Comparison of ENCODE assay signal across 16 cellular contexts in the genomic region with DNA sequence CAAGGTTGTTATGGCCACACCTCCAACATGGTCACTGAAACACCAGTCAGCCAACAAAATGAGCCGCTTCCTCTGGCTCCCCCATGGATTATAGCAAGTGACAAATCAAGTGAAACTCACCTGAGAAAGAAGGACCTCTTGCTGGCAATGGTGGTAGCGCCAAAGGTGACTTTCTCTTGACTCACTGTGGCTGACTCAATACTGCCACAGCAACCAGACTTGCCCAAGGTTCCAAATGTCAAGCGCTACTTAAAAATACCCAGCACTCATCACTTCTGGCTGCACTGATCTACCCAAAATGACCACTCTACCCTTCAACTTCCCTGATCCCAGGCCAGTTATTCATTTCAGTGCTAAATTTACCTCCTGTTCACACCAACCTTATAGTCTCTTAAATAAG.
DNase-seq lines count a peak whose midpoint lies in the region; ATAC-seq, FAIRE-seq and TF ChIP-seq lines count a peak whose summit lies in the region.
"Had no signal": no experiment of that assay in that cellular context is flagged by ENCODE, and none has a peak within 500 bp of the region (broad histone marks: within the 10 kb centered on the region; RNA-seq: fewer than 3 reads in every experiment).

No MANE protein-coding gene starts in this region.

- TF ChIP-seq POLR2A in ovary (IDR thresholded peaks at IDR 0.05): no peak

- H3K4me1 Mint-ChIP-seq in activated naive CD4-positive, alpha-beta T cell treated with anti-CD3 and anti-CD28 coated beads for 36 hours (ENCODE audit: low read depth): peaks cover 41% of the 10 kb centered on the region
- H3K4me1 Mint-ChIP-seq in activated T-cell treated with anti-CD3 and anti-CD28 coated beads, Interleukin-2, amount 50 U/mL, for 72 hours (ENCODE audit: low read depth): peaks cover 64% of the 10 kb centered on the region
- peaks cover 6% of the 10 kb centered on the region for H3K4me1 Mint-ChIP-seq in stimulated activated memory B cell treated with anti-CD40 and anti-IgM and Interleukin-4, amounts not matched to agents 10 μg/mL and 1 μg/mL and 100 μg/mL, for 72 hours

- no peak overlapping the region for H3K4me2 ChIP-seq in keratinocyte (ENCODE audit: control insufficient read depth, extremely low read depth, insufficient read depth, low read depth, low read length)

- dilution Hi-C loops in keratinocyte (cut with MboI; ENCODE audit: extremely low pct_ligation_motif_present, low sequenced_read_pairs): no loop called here

- intact Hi-C loops in activated naive CD4-positive, alpha-beta T cell treated with anti-CD3 and anti-CD28 coated beads for 36 hours (cut with micrococcal nuclease): loop anchor here (1.0 to 2.0 kb wide), 6 partner anchors 16 to 69 kb away; no protein-coding TSS in a partner anchor
- intact Hi-C loops in A673 (cut with micrococcal nuclease; ENCODE audit: unreplicated experiment): no loop called here
- intact Hi-C loops in ovary (cut with DNase I): no loop called here

- H3K9me1 ChIP-seq in keratinocyte (ENCODE audit: control insufficient read depth, extremely low read depth, insufficient read depth, low read length): no peaks in the 10 kb centered on the region

- H3K36me3 ChIP-seq in keratinocyte (ENCODE audit: control insufficient read depth in 2 of 2, extremely low read depth in 1 of 2, insufficient read depth in 2 of 2, low read length in 2 of 2): no peaks in the 10 kb centered on the region
- no peaks in the 10 kb centered on the region for H3K36me3 ChIP-seq in A673 (ENCODE audit: insufficient read depth, low read length, poor library complexity, severe bottlenecking)
- H3K36me3 ChIP-seq in ovary: no peaks in the 10 kb centered on the region
- H3K36me3 ChIP-seq: adrenal gland, sigmoid colon, SJSA1 had no signal

- no peak overlapping the region for H2AFZ ChIP-seq in keratinocyte (ENCODE audit: control insufficient read depth, low read length)

- no peak for TF ChIP-seq EP300 in ovary (IDR thresholded peaks at IDR 0.05)

- peak; percentile 82 for FAIRE-seq in keratinocyte (lab: Jason Lieb, UNC)
- FAIRE-seq: endothelial cell of umbilical vein, H1 had no signal

- 97 to 99% (median 98%) methylated on average over 3 of the region's 3 CpGs for WGBS in ovary, 3 donors

- no peak overlapping the region for H3K4me3 Mint-ChIP-seq in activated naive CD4-positive, alpha-beta T cell treated with anti-CD3 and anti-CD28 coated beads for 36 hours
- H3K4me3 Mint-ChIP-seq in activated T-cell treated with anti-CD3 and anti-CD28 coated beads, Interleukin-2, amount 50 U/mL, for 72 hours: peak overlapping the region; percentile 12 to 20
- no peak overlapping the region for H3K4me3 Mint-ChIP-seq in stimulated activated memory B cell treated with anti-CD40 and anti-IgM and Interleukin-4, amounts not matched to agents 10 μg/mL and 1 μg/mL and 100 μg/mL, for 72 hours

- H3K9ac ChIP-seq in keratinocyte (ENCODE audit: control insufficient read depth, extremely low read depth, insufficient read depth, low read length): no peak overlapping the region

- H3K27ac Mint-ChIP-seq in activated naive CD4-positive, alpha-beta T cell treated with anti-CD3 and anti-CD28 coated beads for 36 hours: peak overlapping the region; percentile 9
- H3K27ac Mint-ChIP-seq in activated T-cell treated with anti-CD3 and anti-CD28 coated beads, Interleukin-2, amount 50 U/mL, for 72 hours: peak overlapping the region; percentile 27
- H3K27ac Mint-ChIP-seq in stimulated activated memory B cell treated with anti-CD40 and anti-IgM and Interleukin-4, amounts not matched to agents 10 μg/mL and 1 μg/mL and 100 μg/mL, for 72 hours: no peak overlapping the region

- no peaks in the 10 kb centered on the region for H3K79me2 ChIP-seq in keratinocyte (ENCODE audit: control insufficient read depth, insufficient read depth, low read length)

- TF ChIP-seq CTCF in keratinocyte (optimal IDR thresholded peaks at IDR 0.05 in 1 of 3, IDR thresholded peaks at IDR 0.05 in 1 of 3, conservative IDR thresholded peaks at IDR 0.05 in 1 of 3; ENCODE audit: extremely low read depth in 1 of 3, insufficient read depth in 2 of 3, low read length in 3 of 3) (peak in 2 of 3 experiments; percentile 16 to 30), A673 (conservative IDR thresholded peaks at IDR 0.05; ENCODE audit: low read depth, low read length) (no peak), ovary (IDR thresholded peaks at IDR 0.05) (no peak)

- H3K9me3 ChIP-seq in keratinocyte (ENCODE audit: control insufficient read depth, low read depth, low read length) (no peaks in the 10 kb centered on the region), A673 (ENCODE audit: low read depth, low read length, poor library complexity, severe bottlenecking) (no peaks in the 10 kb centered on the region), ovary (no peaks in the 10 kb centered on the region)
- H3K9me3 ChIP-seq: adrenal gland, Caco-2, sigmoid colon, SJSA1 had no signal

- H3K27ac ChIP-seq in keratinocyte (ENCODE audit: control insufficient read depth, insufficient read depth, low read length): no peak overlapping the region
- H3K27ac ChIP-seq in A673 (ENCODE audit: low read depth, low read length, poor library complexity, severe bottlenecking): no peak overlapping the region
- H3K27ac ChIP-seq in ovary: no peak overlapping the region
- H3K27ac ChIP-seq: adrenal gland, sigmoid colon, SJSA1 had no signal

- H4K20me1 ChIP-seq in keratinocyte (ENCODE audit: control insufficient read depth, extremely low read depth, insufficient read depth, low read length): no peaks in the 10 kb centered on the region

- CTCF ChIA-PET in activated naive CD4-positive, alpha-beta T cell treated with anti-CD3 and anti-CD28 coated beads for 36 hours (lab: Charles Lee): interaction anchor here (0.6 to 1.4 kb wide), 3 partner anchors 9 to 39 kb away, joined by 3 to 5 read pairs (median 4); no protein-coding TSS in a partner anchor
- CTCF ChIA-PET in A673 (lab: Charles Lee): no interaction called here

- H3K4me1 ChIP-seq in keratinocyte (ENCODE audit: control insufficient read depth, extremely low read depth, insufficient read depth, low read length) (peaks cover 23% of the 10 kb centered on the region), A673 (ENCODE audit: insufficient read depth, low read length, poor library complexity, severe bottlenecking) (no peaks in the 10 kb centered on the region), ovary (ENCODE audit: insufficient read depth) (no peaks in the 10 kb centered on the region)
- H3K4me1 ChIP-seq: adrenal gland had no signal

- ATAC-seq in activated T-cell treated with anti-CD3 and anti-CD28 coated beads, Interleukin-2, amount 50 U/mL, for 72 hours (replicated peaks in 1 of 2): peak; percentile 97
- peak; percentile 56 for ATAC-seq in stimulated activated memory B cell treated with anti-CD40 and anti-IgM and Interleukin-4, amounts not matched to agents 10 μg/mL and 1 μg/mL and 100 μg/mL, for 72 hours

- H3K27me3 ChIP-seq in keratinocyte (ENCODE audit: control insufficient read depth, extremely low read depth, insufficient read depth, low read length) (no peaks in the 10 kb centered on the region), A673 (replicated peaks; ENCODE audit: insufficient read depth, low read depth, low read length, poor library complexity) (peaks cover 16% of the 10 kb centered on the region), ovary (no peaks in the 10 kb centered on the region)
- H3K27me3 ChIP-seq: adrenal gland, SJSA1 had no signal

- H3K36me3 Mint-ChIP-seq in activated naive CD4-positive, alpha-beta T cell treated with anti-CD3 and anti-CD28 coated beads for 36 hours (ENCODE audit: low read depth): no peaks in the 10 kb centered on the region
- no peaks in the 10 kb centered on the region for H3K36me3 Mint-ChIP-seq in activated T-cell treated with anti-CD3 and anti-CD28 coated beads, Interleukin-2, amount 50 U/mL, for 72 hours (ENCODE audit: insufficient read depth in 2 of 2)
- H3K36me3 Mint-ChIP-seq in stimulated activated memory B cell treated with anti-CD40 and anti-IgM and Interleukin-4, amounts not matched to agents 10 μg/mL and 1 μg/mL and 100 μg/mL, for 72 hours: no peaks in the 10 kb centered on the region

- DNase-seq in activated naive CD4-positive, alpha-beta T cell treated with anti-CD3 and anti-CD28 coated beads for 36 hours: peak; percentile 82
- no peak for DNase-seq in activated naive CD4-positive, alpha-beta T cell (lab: John Stamatoyannopoulos, UW)
- peak; percentile 66 to 79 for DNase-seq in activated T-cell treated with anti-CD3 and anti-CD28 coated beads, Interleukin-2, amount 50 U/mL, for 72 hours
- DNase-seq in keratinocyte (ENCODE audit: low read depth, low spot score) (peak; percentile 67), ureter (ENCODE audit: low spot score) (no peak), A673 (ENCODE audit: low spot score) (no peak), ovary (no peak)
- DNase-seq: adrenal gland, Caco-2, GDM1, NCI-H446 treated with DMSO at 0.1 percent for 48 hours, sigmoid colon had no signal

- no peaks in the 10 kb centered on the region for H3K27me3 Mint-ChIP-seq in activated naive CD4-positive, alpha-beta T cell treated with anti-CD3 and anti-CD28 coated beads for 36 hours (ENCODE audit: low read depth)
- no peaks in the 10 kb centered on the region for H3K27me3 Mint-ChIP-seq in activated T-cell treated with anti-CD3 and anti-CD28 coated beads, Interleukin-2, amount 50 U/mL, for 72 hours (ENCODE audit: low read depth)
- peaks cover 14% of the 10 kb centered on the region for H3K27me3 Mint-ChIP-seq in stimulated activated memory B cell treated with anti-CD40 and anti-IgM and Interleukin-4, amounts not matched to agents 10 μg/mL and 1 μg/mL and 100 μg/mL, for 72 hours

- H3K4me3 ChIP-seq in keratinocyte (ENCODE audit: control insufficient read depth in 2 of 3, extremely low read depth in 1 of 3, insufficient read depth in 2 of 3, low read depth in 1 of 3, low read length in 3 of 3) (no peak overlapping the region), A673 (ENCODE audit: low read depth, low read length, poor library complexity, severe bottlenecking) (no peak overlapping the region), ovary (no peak overlapping the region)
- H3K4me3 ChIP-seq: adrenal gland, sigmoid colon, SJSA1 had no signal

- peaks cover 2% of the 10 kb centered on the region for H3K9me3 Mint-ChIP-seq in activated naive CD4-positive, alpha-beta T cell treated with anti-CD3 and anti-CD28 coated beads for 36 hours
- no peaks in the 10 kb centered on the region for H3K9me3 Mint-ChIP-seq in activated T-cell treated with anti-CD3 and anti-CD28 coated beads, Interleukin-2, amount 50 U/mL, for 72 hours
- no peaks in the 10 kb centered on the region for H3K9me3 Mint-ChIP-seq in stimulated activated memory B cell treated with anti-CD40 and anti-IgM and Interleukin-4, amounts not matched to agents 10 μg/mL and 1 μg/mL and 100 μg/mL, for 72 hours

- POLR2A ChIA-PET in A673 (lab: Charles Lee; ENCODE audit: low non-redundant PET): no interaction called here

- no TSS peak for BruUV-seq in A673 (replicated peaks; lab: Mats Ljungman, UMichigan)

Comparison
In these comparisons a context has a peak if more than half of its experiments do, and no peak if none do; other contexts are left out.
1. DNase-seq: peak in activated naive CD4-positive, alpha-beta T cell treated with anti-CD3 and anti-CD28 coated beads for 36 hours (single experiment), activated T-cell treated with anti-CD3 and anti-CD28 coated beads, Interleukin-2, amount 50 U/mL, for 72 hours (2 of 2) and keratinocyte (single experiment); none in activated naive CD4-positive, alpha-beta T cell (0 of 4), ureter (single experiment), A673 (single experiment) and ovary (0 of 5).
2. H3K4me3 Mint-ChIP-seq: peak in activated T-cell treated with anti-CD3 and anti-CD28 coated beads, Interleukin-2, amount 50 U/mL, for 72 hours (2 of 2); none in activated naive CD4-positive, alpha-beta T cell treated with anti-CD3 and anti-CD28 coated beads for 36 hours (single experiment) and stimulated activated memory B cell treated with anti-CD40 and anti-IgM and Interleukin-4, amounts not matched to agents 10 μg/mL and 1 μg/mL and 100 μg/mL, for 72 hours (single experiment).
3. CTCF ChIP-seq: peak in keratinocyte (2 of 3); none in A673 (single experiment) and ovary (0 of 3).